In the genomic region with DNA sequence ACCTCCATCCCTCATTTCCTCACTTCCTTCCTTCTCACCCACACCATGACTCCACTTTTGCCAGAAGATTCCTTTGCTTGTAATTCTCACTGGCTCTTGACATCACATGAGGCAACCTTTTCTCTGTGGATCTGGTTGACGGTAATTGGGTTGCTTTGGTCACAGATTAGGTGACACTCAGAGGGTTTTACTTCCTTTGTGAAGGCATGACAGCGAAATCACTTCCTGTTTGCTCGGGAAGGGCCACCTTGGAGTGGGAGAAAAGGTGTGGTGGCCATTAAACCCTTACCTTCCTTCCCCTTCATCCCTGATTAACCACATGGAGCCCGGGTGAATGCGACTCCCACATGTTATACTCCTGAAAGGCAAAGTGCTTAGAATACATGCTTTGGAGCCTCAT, we compare ENCODE assay signal across 39 cellular contexts. TPM values are rescaled to one million over a fixed set of nuclear protein-coding genes. Genes with fewer than 3 reads are reported as not detected.
"Had no signal": no experiment of that assay in that cellular context is flagged by ENCODE, and none has a peak within 500 bp of the region (broad histone marks: within the 10 kb centered on the region; RNA-seq: fewer than 3 reads in every experiment).

No MANE protein-coding gene starts in this region.

- H3K27ac Mint-ChIP-seq: activated B cell treated with CpG ODN at 0.5 μM for 24 hours; activated CD4-positive, alpha-beta memory T cell treated with anti-CD3 and anti-CD28 coated beads for 36 hours; activated CD4-positive, alpha-beta T cell treated with anti-CD3 and anti-CD28 coated beads, Interleukin-2, amount 10 ng/mL, durations not matched to agents 24 days and 14 days; activated CD8-positive, alpha-beta memory T cell treated with anti-CD3 and anti-CD28 coated beads, Interleukin-2, amount 10 ng/mL, durations not matched to agents 7 days and 5 days; activated CD8-positive, alpha-beta T cell treated with anti-CD3 and anti-CD28 coated beads, Interleukin-2, amount 10 ng/mL, durations not matched to agents 7 days and 5 days; activated naive CD4-positive, alpha-beta T cell treated with anti-CD3 and anti-CD28 coated beads, Interleukin-2, amount 10 ng/mL, durations not matched to agents 7 days and 5 days; activated naive CD4-positive, alpha-beta T cell treated with anti-CD3 and anti-CD28 coated beads, Interleukin-2, amount 50 U/mL, for 24 hours; activated naive CD8-positive, alpha-beta T cell; activated naive CD8-positive, alpha-beta T cell treated with anti-CD3 and anti-CD28 coated beads, Interleukin-2, amount 10 ng/mL, durations not matched to agents 7 days and 5 days; activated naive CD8-positive, alpha-beta T cell treated with anti-CD3 and anti-CD28 coated beads, Interleukin-2, amount 50 U/mL, for 24 hours; activated T-cell treated with anti-CD3 and anti-CD28 coated beads, Interleukin-2, amount 50 U/mL, for 24 hours; activated T-helper 2 cell treated with anti-CD3 and anti-CD28 coated beads, Interferon-gamma antibody, Interleukin-2, Interleukin-4, amounts not matched to agents 10 μg/mL and 5 μg/mL and 100 μg/mL, durations not matched to agents 14 hours and 24 hours and 36 hours; T-helper 1 cell treated with Interleukin-12 subunit alpha and Interleukin-12 subunit beta and Interleukin-4 antibody, amounts not matched to agents 30 μg/mL and 1 μg/mL, for 36 hours; T-helper 2 cell treated with Interferon-gamma antibody and Interleukin-4, amounts not matched to agents 5 μg/mL and 100 μg/mL, for 36 hours had no signal

- H3K36me3 Mint-ChIP-seq: activated CD4-positive, alpha-beta memory T cell treated with anti-CD3 and anti-CD28 coated beads for 36 hours; activated CD8-positive, alpha-beta memory T cell treated with anti-CD3 and anti-CD28 coated beads, Interleukin-2, amount 10 ng/mL, durations not matched to agents 7 days and 5 days; activated naive CD4-positive, alpha-beta T cell treated with anti-CD3 and anti-CD28 coated beads, Interleukin-2, amount 10 ng/mL, durations not matched to agents 7 days and 5 days; activated naive CD4-positive, alpha-beta T cell treated with anti-CD3 and anti-CD28 coated beads, Interleukin-2, amount 50 U/mL, for 24 hours; activated naive CD8-positive, alpha-beta T cell; activated naive CD8-positive, alpha-beta T cell treated with anti-CD3 and anti-CD28 coated beads, Interleukin-2, amount 10 ng/mL, durations not matched to agents 7 days and 5 days had no signal

- H3K27me3 ChIP-seq: cardiac muscle cell had no signal

- H3K9me3 Mint-ChIP-seq: activated B cell treated with CpG ODN at 0.5 μM for 24 hours; activated CD4-positive, alpha-beta memory T cell treated with anti-CD3 and anti-CD28 coated beads for 36 hours; activated CD4-positive, alpha-beta T cell treated with anti-CD3 and anti-CD28 coated beads, Interleukin-2, amount 10 ng/mL, durations not matched to agents 24 days and 14 days; activated naive CD4-positive, alpha-beta T cell treated with anti-CD3 and anti-CD28 coated beads, Interleukin-2, amount 10 ng/mL, durations not matched to agents 7 days and 5 days; activated naive CD4-positive, alpha-beta T cell treated with anti-CD3 and anti-CD28 coated beads, Interleukin-2, amount 50 U/mL, for 24 hours; activated naive CD8-positive, alpha-beta T cell treated with anti-CD3 and anti-CD28 coated beads, Interleukin-2, amount 10 ng/mL, durations not matched to agents 7 days and 5 days; activated naive CD8-positive, alpha-beta T cell treated with anti-CD3 and anti-CD28 coated beads, Interleukin-2, amount 50 U/mL, for 24 hours; activated T-cell treated with anti-CD3 and anti-CD28 coated beads, Interleukin-2, amount 50 U/mL, for 24 hours; activated T-helper 2 cell treated with anti-CD3 and anti-CD28 coated beads, Interferon-gamma antibody, Interleukin-2, Interleukin-4, amounts not matched to agents 10 μg/mL and 5 μg/mL and 100 μg/mL, durations not matched to agents 14 hours and 24 hours and 36 hours; central memory CD8-positive, alpha-beta T cell; T-helper 1 cell treated with Interleukin-12 subunit alpha and Interleukin-12 subunit beta and Interleukin-4 antibody, amounts not matched to agents 30 μg/mL and 1 μg/mL, for 36 hours; T-helper 2 cell treated with Interferon-gamma antibody and Interleukin-4, amounts not matched to agents 5 μg/mL and 100 μg/mL, for 36 hours had no signal

- H3K4me1 Mint-ChIP-seq: activated B cell treated with CpG ODN at 0.5 μM for 24 hours; activated CD4-positive, alpha-beta T cell treated with anti-CD3 and anti-CD28 coated beads, Interleukin-2, amount 10 ng/mL, durations not matched to agents 24 days and 14 days; activated naive CD4-positive, alpha-beta T cell treated with anti-CD3 and anti-CD28 coated beads, Interleukin-2, amount 10 ng/mL, durations not matched to agents 7 days and 5 days; activated naive CD4-positive, alpha-beta T cell treated with anti-CD3 and anti-CD28 coated beads, Interleukin-2, amount 50 U/mL, for 24 hours; activated naive CD8-positive, alpha-beta T cell treated with anti-CD3 and anti-CD28 coated beads, Interleukin-2, amount 50 U/mL, for 24 hours; central memory CD8-positive, alpha-beta T cell had no signal

- H3K4me1 ChIP-seq: body of pancreas had no signal

- H3K36me3 ChIP-seq: cardiac muscle cell had no signal

- H3K4me3 Mint-ChIP-seq: activated B cell treated with CpG ODN at 0.5 μM for 24 hours; activated CD4-positive, alpha-beta memory T cell treated with anti-CD3 and anti-CD28 coated beads for 36 hours; activated CD4-positive, alpha-beta T cell treated with anti-CD3 and anti-CD28 coated beads, Interleukin-2, amount 10 ng/mL, durations not matched to agents 24 days and 14 days; activated CD8-positive, alpha-beta memory T cell treated with anti-CD3 and anti-CD28 coated beads, Interleukin-2, amount 10 ng/mL, durations not matched to agents 7 days and 5 days; activated CD8-positive, alpha-beta T cell treated with anti-CD3 and anti-CD28 coated beads, Interleukin-2, amount 10 ng/mL, durations not matched to agents 7 days and 5 days; activated naive CD4-positive, alpha-beta T cell treated with anti-CD3 and anti-CD28 coated beads, Interleukin-2, amount 10 ng/mL, durations not matched to agents 7 days and 5 days; activated naive CD4-positive, alpha-beta T cell treated with anti-CD3 and anti-CD28 coated beads, Interleukin-2, amount 50 U/mL, for 24 hours; activated naive CD8-positive, alpha-beta T cell; activated naive CD8-positive, alpha-beta T cell treated with anti-CD3 and anti-CD28 coated beads, Interleukin-2, amount 10 ng/mL, durations not matched to agents 7 days and 5 days; activated naive CD8-positive, alpha-beta T cell treated with anti-CD3 and anti-CD28 coated beads, Interleukin-2, amount 50 U/mL, for 24 hours; activated T-cell treated with anti-CD3 and anti-CD28 coated beads, Interleukin-2, amount 50 U/mL, for 24 hours; central memory CD8-positive, alpha-beta T cell; T-helper 1 cell treated with Interleukin-12 subunit alpha and Interleukin-12 subunit beta and Interleukin-4 antibody, amounts not matched to agents 30 μg/mL and 1 μg/mL, for 36 hours; T-helper 2 cell treated with Interferon-gamma antibody and Interleukin-4, amounts not matched to agents 5 μg/mL and 100 μg/mL, for 36 hours had no signal

- H3K27ac ChIP-seq: body of pancreas, cardiac muscle cell, VCaP had no signal

- DNase-seq: activated B cell treated with CpG ODN at 0.5 μM for 24 hours; activated CD4-positive, alpha-beta memory T cell treated with anti-CD3 and anti-CD28 coated beads for 36 hours; activated CD4-positive, alpha-beta T cell treated with anti-CD3 and anti-CD28 coated beads for 4 hours; activated CD4-positive, alpha-beta T cell treated with anti-CD3 and anti-CD28 coated beads, Interleukin-2, amount 10 ng/mL, durations not matched to agents 24 days and 14 days; activated CD4-positive, alpha-beta T cell treated with anti-CD3 and anti-CD28 coated beads, Interleukin-2, amount 50 U/mL, for 1 hour; activated CD4-positive, alpha-beta T cell treated with anti-CD3 and anti-CD28 coated beads, Interleukin-2, amount 50 U/mL, for 4 hours; activated CD4-positive, CD25-positive, alpha-beta regulatory T cell treated with anti-CD3 and anti-CD28 coated beads, Interleukin-2, amount 50 U/mL, for 72 hours; activated CD8-positive, alpha-beta memory T cell treated with anti-CD3 and anti-CD28 coated beads for 24 hours; activated CD8-positive, alpha-beta memory T cell treated with anti-CD3 and anti-CD28 coated beads, Interleukin-2, amount 10 ng/mL, durations not matched to agents 7 days and 5 days; activated CD8-positive, alpha-beta memory T cell treated with anti-CD3 and anti-CD28 coated beads, Interleukin-2, amount 50 U/mL, for 48 hours; activated CD8-positive, alpha-beta T cell treated with anti-CD3 and anti-CD28 coated beads, Interleukin-2, amount 10 ng/mL, durations not matched to agents 7 days and 5 days; activated effector memory CD4-positive, alpha-beta T cell treated with Interleukin-2 at 50 U/mL for 16 hours; activated gamma-delta T cell; activated naive CD4-positive, alpha-beta T cell treated with anti-CD3 and anti-CD28 coated beads, Interleukin-2, amount 10 ng/mL, durations not matched to agents 7 days and 5 days; activated naive CD4-positive, alpha-beta T cell treated with Interleukin-2 at 50 U/mL for 16 hours; activated naive CD8-positive, alpha-beta T cell treated with anti-CD3 and anti-CD28 coated beads, Interleukin-2, amount 10 ng/mL, durations not matched to agents 7 days and 5 days; activated naive CD8-positive, alpha-beta T cell treated with anti-CD3 and anti-CD28 coated beads, Interleukin-2, amount 50 U/mL, for 24 hours; activated T-cell treated with anti-CD3 and anti-CD28 coated beads, Interleukin-2, amount 50 U/mL, for 24 hours; activated T-cell treated with anti-CD3 and anti-CD28 coated beads, Interleukin-2, amount 50 U/mL, for 48 hours; amygdala; anterior cingulate cortex; body of pancreas; caudate nucleus; cerebellar nuclear complex; T-helper 1 cell; T-helper 2 cell; T-helper 9 cell had no signal

- H3K4me3 ChIP-seq: body of pancreas, cardiac muscle cell had no signal

- H3K9me3 ChIP-seq: body of pancreas had no signal

- FAIRE-seq: astrocyte, bronchial epithelial cell, TTC549 had no signal

- ATAC-seq: activated CD8-positive, alpha-beta memory T cell treated with anti-CD3 and anti-CD28 coated beads, Interleukin-2, amount 10 ng/mL, durations not matched to agents 7 days and 5 days; activated CD8-positive, alpha-beta T cell treated with anti-CD3 and anti-CD28 coated beads, Interleukin-2, amount 10 ng/mL, durations not matched to agents 7 days and 5 days; activated naive CD8-positive, alpha-beta T cell treated with anti-CD3 and anti-CD28 coated beads, Interleukin-2, amount 50 U/mL, for 24 hours; body of pancreas had no signal

RNA-seq across cellular contexts. Expression of gene CUZD1, which starts 30.2 kb away (rescaled TPM):
- total RNA-seq: chondrocyte had no signal
- polyA plus RNA-seq: cardiac muscle cell had no signal
